ENCODE assay signal across 1 cellular context in the genomic region with DNA sequence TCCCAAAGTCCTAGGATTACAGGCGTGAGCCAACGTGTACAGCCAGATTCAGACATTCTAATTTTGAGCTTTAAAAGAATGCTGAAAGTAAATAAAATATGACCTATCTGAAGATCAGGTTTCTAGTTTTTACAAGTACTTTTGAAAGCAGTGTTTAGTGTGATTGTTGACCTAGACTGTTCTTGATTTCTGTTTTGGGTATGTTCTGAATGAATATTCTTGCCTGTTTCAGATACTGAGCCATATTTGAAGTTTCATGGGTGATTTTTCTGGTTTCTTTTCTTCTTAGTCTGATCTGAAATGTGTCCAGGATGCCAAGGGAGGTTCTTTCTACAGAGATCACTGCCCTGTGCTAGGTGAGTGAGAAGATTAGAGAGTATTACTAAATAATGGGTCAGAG.
TF ChIP-seq lines count a peak whose summit lies in the region.

No MANE protein-coding gene starts in this region.

TF ChIP-seq in GM12878, 131 proteins besides CTCF, POLR2A, EP300 and RAD21 (continued from another document):
- no peak for TF ChIP-seq E2F8 (IDR thresholded peaks at IDR 0.05; ENCODE audit: low read depth, partially characterized antibody)
- TF ChIP-seq KAT2A (conservative IDR thresholded peaks at IDR 0.05; ENCODE audit: control insufficient read depth, low read depth, low read length) = no peak
- no peak for TF ChIP-seq TARDBP (IDR thresholded peaks at IDR 0.05; ENCODE audit: borderline replicate concordance)
- no peak for TF ChIP-seq BHLHE40 (IDR thresholded peaks at IDR 0.05; ENCODE audit: borderline replicate concordance in 1 of 2, low read depth in 2 of 2, low read length in 1 of 2)
- TF ChIP-seq WRNIP1 (IDR thresholded peaks at IDR 0.05; ENCODE audit: borderline replicate concordance, low read depth, low read length) = no peak
- TF ChIP-seq POLR2AphosphoS5 (IDR thresholded peaks at IDR 0.05; ENCODE audit: low read length) = no peak
- no peak for TF ChIP-seq ZNF622 (IDR thresholded peaks at IDR 0.05)
- no peak for TF ChIP-seq CBFB (IDR thresholded peaks at IDR 0.05; ENCODE audit: low read depth)
